ENCODE assay signal across 8 cellular contexts in the genomic region with DNA sequence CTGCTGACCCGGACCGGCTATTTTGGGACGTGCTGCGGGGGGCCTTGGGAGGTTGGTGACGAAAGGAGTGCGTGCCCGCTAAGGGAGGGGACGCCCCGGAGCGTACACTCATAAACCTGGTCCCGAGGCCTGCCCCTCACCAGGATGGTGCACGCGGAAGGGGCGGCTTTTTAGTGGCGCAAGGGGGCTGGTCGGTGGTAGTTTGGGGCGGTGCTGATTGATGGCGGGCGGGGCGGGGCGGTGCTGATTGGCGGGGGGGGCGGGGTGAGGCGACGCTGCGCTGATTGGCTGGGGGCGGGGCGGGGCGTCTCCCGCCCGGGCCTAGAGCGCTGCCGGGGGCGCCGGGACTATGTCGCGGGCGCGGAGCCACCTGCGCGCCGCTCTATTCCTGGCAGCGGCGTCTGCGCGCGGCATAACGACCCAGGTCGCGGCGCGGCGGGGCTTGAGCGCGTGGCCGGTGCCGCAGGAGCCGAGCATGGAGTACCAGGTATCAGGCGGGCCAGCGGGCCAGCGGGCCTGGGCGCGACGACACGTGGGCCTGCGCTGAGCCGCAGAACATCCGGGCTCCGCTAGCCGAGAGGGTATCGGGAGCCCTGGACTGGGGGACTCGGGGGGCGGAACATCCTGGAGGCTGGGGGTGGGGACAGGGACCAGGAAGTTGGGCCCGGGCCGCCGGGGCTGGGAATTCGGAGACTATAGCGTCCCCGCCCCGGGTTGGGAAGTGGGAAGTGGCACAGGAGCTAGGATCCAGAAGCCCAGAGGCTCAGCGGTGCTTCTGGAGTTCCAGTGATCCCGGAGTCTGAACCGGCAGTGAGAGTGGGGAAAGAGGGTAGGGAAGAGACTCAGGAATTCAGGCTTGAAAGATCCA. TPM values are rescaled to one million over a fixed set of nuclear protein-coding genes. Genes with fewer than 3 reads are reported as not detected.
DNase-seq lines count a peak whose midpoint lies in the region; ATAC-seq and TF ChIP-seq lines count a peak whose summit lies in the region.

A gene with protein sequence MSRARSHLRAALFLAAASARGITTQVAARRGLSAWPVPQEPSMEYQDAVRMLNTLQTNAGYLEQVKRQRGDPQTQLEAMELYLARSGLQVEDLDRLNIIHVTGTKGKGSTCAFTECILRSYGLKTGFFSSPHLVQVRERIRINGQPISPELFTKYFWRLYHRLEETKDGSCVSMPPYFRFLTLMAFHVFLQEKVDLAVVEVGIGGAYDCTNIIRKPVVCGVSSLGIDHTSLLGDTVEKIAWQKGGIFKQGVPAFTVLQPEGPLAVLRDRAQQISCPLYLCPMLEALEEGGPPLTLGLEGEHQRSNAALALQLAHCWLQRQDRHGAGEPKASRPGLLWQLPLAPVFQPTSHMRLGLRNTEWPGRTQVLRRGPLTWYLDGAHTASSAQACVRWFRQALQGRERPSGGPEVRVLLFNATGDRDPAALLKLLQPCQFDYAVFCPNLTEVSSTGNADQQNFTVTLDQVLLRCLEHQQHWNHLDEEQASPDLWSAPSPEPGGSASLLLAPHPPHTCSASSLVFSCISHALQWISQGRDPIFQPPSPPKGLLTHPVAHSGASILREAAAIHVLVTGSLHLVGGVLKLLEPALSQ (plus strand): TSS at position 307 of the 868 bp plus-strand sequence. CDS start 43 bp downstream, at position 350.

- H3K4me1 ChIP-seq in SJSA1 (replicated peaks) (peaks cover 18% of the 10 kb centered on the region), foreskin keratinocyte (peaks cover 12% of the 10 kb centered on the region), neuron (ENCODE audit: insufficient read depth, low read length) (peaks cover 17% of the 10 kb centered on the region), subcutaneous abdominal adipose tissue (ENCODE audit: control insufficient read depth in 5 of 5, insufficient read depth in 5 of 5, low read length in 5 of 5) (peaks cover 6 to 31% (median 30%) of the 10 kb centered on the region in 5 donors)

- H3K36me3 ChIP-seq in SJSA1 (peaks cover 39% of the 10 kb centered on the region), neuron (ENCODE audit: insufficient read depth, low read length) (peaks cover 17% of the 10 kb centered on the region), subcutaneous abdominal adipose tissue (ENCODE audit: control insufficient read depth in 5 of 5, insufficient read depth in 5 of 5, low read length in 5 of 5) (peaks cover 0 to 22% (median 18%) of the 10 kb centered on the region in 5 donors)

- peak within 1 kb of the TSS; percentile 91 for H3K4me3 ChIP-seq in SJSA1
- H3K4me3 ChIP-seq in neuron (ENCODE audit: low read length), result peak within 1 kb of the TSS; percentile 62
- peak within 1 kb of the TSS; percentile 80 to 95 (median 85) for H3K4me3 ChIP-seq in subcutaneous abdominal adipose tissue (ENCODE audit: low read depth in 1 of 5, low read length in 5 of 5)

- DNase-seq in ELR (ENCODE audit: low read depth), result peak; percentile 91
- DNase-seq in GOT3 (lab: John Stamatoyannopoulos, UW), result peak; percentile 26
- peak; percentile 88 for DNase-seq in LoVo (ENCODE audit: low spot score)
- peak; percentile 92 to 93 for DNase-seq in SJSA1 (ENCODE audit: low read depth in 1 of 2, low spot score in 2 of 2)
- DNase-seq in activated gamma-delta T cell treated with anti-CD3 and anti-CD28 coated beads, Interleukin-2, amount 50 U/mL, for 16 hours (ENCODE audit: low read depth), result peak; percentile 79
- peak; percentile 51 to 75 for DNase-seq in foreskin keratinocyte

- peak within 1 kb of the TSS; percentile 86 for H3K27ac ChIP-seq in SJSA1
- H3K27ac ChIP-seq in foreskin keratinocyte, result peak within 1 kb of the TSS; percentile 90
- peak within 1 kb of the TSS; percentile 97 for H3K27ac ChIP-seq in subcutaneous abdominal adipose tissue (ENCODE audit: low read depth, low read length)

- no peaks in the 10 kb centered on the region for H3K9me3 ChIP-seq in SJSA1 (replicated peaks)
- H3K9me3 ChIP-seq in neuron (ENCODE audit: low read length), result no peaks in the 10 kb centered on the region
- no peaks in the 10 kb centered on the region for H3K9me3 ChIP-seq in subcutaneous abdominal adipose tissue (ENCODE audit: control insufficient read depth in 5 of 5, low read length in 5 of 5)

- H3K9ac ChIP-seq in subcutaneous abdominal adipose tissue (ENCODE audit: low read length in 5 of 5), result peak within 1 kb of the TSS; percentile 87 to 100 (median 97)

- H2AFZ ChIP-seq in neuron (ENCODE audit: low read depth, low read length), result peak within 1 kb of the TSS; percentile 91

- no peaks in the 10 kb centered on the region for H3K27me3 ChIP-seq in SJSA1 (replicated peaks)
- H3K27me3 ChIP-seq in foreskin keratinocyte, result no peaks in the 10 kb centered on the region
- no peaks in the 10 kb centered on the region for H3K27me3 ChIP-seq in neuron (ENCODE audit: insufficient read depth, low read length)
- no peaks in the 10 kb centered on the region for H3K27me3 ChIP-seq in subcutaneous abdominal adipose tissue (ENCODE audit: control insufficient read depth in 5 of 5, insufficient read depth in 4 of 5, low read length in 5 of 5)

- TF ChIP-seq CTCF in foreskin keratinocyte (conservative IDR thresholded peaks at IDR 0.05), result no peak

- ATAC-seq in foreskin keratinocyte, result peak; percentile 64

RNA-seq across cellular contexts. Expression of the gene that starts here (rescaled TPM):
- total RNA-seq in SJSA1 (2014; rRNA removed; shearing (Covaris generic)), result 49.0 and 70.0 TPM in 2 replicates
- 72.6 and 77.1 TPM in 2 replicates for total RNA-seq in foreskin keratinocyte
- polyA plus RNA-seq in foreskin keratinocyte, result 82.3 and 83.5 TPM in 2 replicates

Comparison
In these comparisons a context has a peak if more than half of its experiments do, and no peak if none do; other contexts are left out.
1. Peak in every context shown above with its lines: DNase-seq, ATAC-seq, H3K4me3 ChIP-seq and H3K27ac ChIP-seq.
2. DNase-seq: peak in every context shown above with its lines; median percentile 92 in SJSA1; 91 in ELR; 88 in LoVo; 79 in activated gamma-delta T cell treated with anti-CD3 and anti-CD28 coated beads, Interleukin-2, amount 50 U/mL, for 16 hours; 63 in foreskin keratinocyte; 26 in GOT3.